In genomic region chr4:158965208-158965607, GRCh38 we compare ENCODE assay signal across 20 cellular contexts.
"Had no signal": no experiment of that assay in that cellular context is flagged by ENCODE, and none has a peak within 500 bp of the region (broad histone marks: within the 10 kb centered on the region; RNA-seq: fewer than 3 reads in every experiment).

No MANE protein-coding gene starts in this region.

- H3K4me3 ChIP-seq: ascending aorta, heart right ventricle, lung, right lobe of liver, tibial nerve had no signal

- H3K4me1 ChIP-seq: ascending aorta, heart right ventricle, right lobe of liver had no signal

- DNase-seq: activated CD4-positive, alpha-beta T cell treated with anti-CD3 and anti-CD28 coated beads for 36 hours; activated CD4-positive, alpha-beta T cell treated with anti-CD3 and anti-CD28 coated beads, Interleukin-2, amount 50 U/mL, for 48 hours; activated CD4-positive, CD25-positive, alpha-beta regulatory T cell; activated CD8-positive, alpha-beta memory T cell treated with anti-CD3 and anti-CD28 coated beads for 24 hours; activated gamma-delta T cell; activated naive CD4-positive, alpha-beta T cell treated with anti-CD3 and anti-CD28 coated beads, Interleukin-2, amount 10 ng/mL, durations not matched to agents 7 days and 5 days; activated naive CD8-positive, alpha-beta T cell treated with anti-CD3 and anti-CD28 coated beads, Interleukin-2, amount 10 ng/mL, durations not matched to agents 7 days and 5 days; activated T-cell treated with anti-CD3 and anti-CD28 coated beads, Interleukin-2, amount 50 U/mL, for 1 hour; caudate nucleus; cortex of kidney; foreskin keratinocyte; heart right ventricle; right lobe of liver; stimulated activated CD4-positive, alpha-beta T cell treated with anti-CD3 and anti-CD28 coated beads, Interleukin-2, amount 100 ng/mL, for 48 hours; stimulated activated naive CD4-positive, alpha-beta T cell treated with Interleukin-2 at 50 U/mL for 16 hours had no signal

- H3K27me3 ChIP-seq: ascending aorta, foreskin keratinocyte, heart right ventricle, right lobe of liver, tibial nerve had no signal

- H3K36me3 ChIP-seq: ascending aorta, heart right ventricle, right lobe of liver, tibial nerve had no signal

- ATAC-seq: activated CD4-positive, alpha-beta T cell treated with anti-CD3 and anti-CD28 coated beads for 36 hours; esophagus mucosa; foreskin keratinocyte; heart right ventricle; left lobe of liver; right lobe of liver had no signal

- H3K27ac ChIP-seq: ascending aorta, foreskin keratinocyte, heart right ventricle, right lobe of liver, tibial nerve had no signal
